17 cellular contexts compared by ENCODE assay signal in the genomic region with DNA sequence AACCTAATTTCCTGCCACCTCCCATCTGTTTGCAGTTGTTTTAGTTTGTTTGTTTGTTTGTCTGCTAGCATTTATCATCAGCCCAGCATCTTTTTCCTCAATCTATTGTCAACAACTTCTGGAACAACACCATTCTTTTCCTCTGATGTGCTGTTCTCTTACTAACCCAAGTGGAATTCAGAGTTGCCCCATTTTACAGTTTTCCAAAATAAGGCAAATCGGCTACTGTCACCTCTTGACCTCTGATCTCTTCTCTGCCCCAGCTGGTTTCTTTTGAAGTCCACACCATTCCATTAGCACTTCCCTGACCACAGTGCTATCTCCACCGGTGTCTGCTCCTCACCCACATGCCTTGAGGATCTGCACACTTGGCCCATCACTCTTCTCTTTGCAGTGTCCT.
DNase-seq lines count a peak whose midpoint lies in the region; ATAC-seq, FAIRE-seq and TF ChIP-seq lines count a peak whose summit lies in the region.
"Had no signal": no experiment of that assay in that cellular context is flagged by ENCODE, and none has a peak within 500 bp of the region (broad histone marks: within the 10 kb centered on the region; RNA-seq: fewer than 3 reads in every experiment).

No MANE protein-coding gene starts in this region.

- H3K4me3 Mint-ChIP-seq in astrocyte (ENCODE audit: unreplicated experiment) = no peak overlapping the region

- peaks cover 2% of the 10 kb centered on the region for H3K9me3 Mint-ChIP-seq in astrocyte (ENCODE audit: unreplicated experiment)

- no peak overlapping the region for H3K27ac ChIP-seq in astrocyte (ENCODE audit: low read depth, low read length)
- H3K27ac ChIP-seq: BLaER1 treated with 17β-estradiol and CSF1 and Interleukin-3, amounts not matched to agents 10 nM and 100 nM; RWPE1; SJCRH30 had no signal

- no peaks in the 10 kb centered on the region for H3K27me3 Mint-ChIP-seq in astrocyte (ENCODE audit: low read depth, unreplicated experiment)

- no peak overlapping the region for H2AFZ ChIP-seq in astrocyte (ENCODE audit: low read depth, low read length)

- peaks cover 2% of the 10 kb centered on the region for H3K36me3 Mint-ChIP-seq in astrocyte (ENCODE audit: low read depth, unreplicated experiment)

- H3K4me1 ChIP-seq in astrocyte (ENCODE audit: insufficient read depth, low read length) = no peaks in the 10 kb centered on the region
- H3K4me1 ChIP-seq: BLaER1 treated with 17β-estradiol and CSF1 and Interleukin-3, amounts not matched to agents 10 nM and 100 nM; SJCRH30 had no signal

- peak; percentile 15 for DNase-seq in GM04503 (ENCODE audit: low read depth)
- no peak for DNase-seq in astrocyte (ENCODE audit: low read depth)
- peak; percentile 36 to 47 for DNase-seq in foreskin fibroblast
- DNase-seq in cerebellar nuclear complex (lab: John Stamatoyannopoulos, UW) = no peak
- DNase-seq in C1 segment of cervical spinal cord (lab: John Stamatoyannopoulos, UW) = no peak
- no peak for DNase-seq in stimulated activated CD4-positive, alpha-beta T cell treated with anti-CD3 and anti-CD28 coated beads, Interleukin-12 subunit alpha, Interleukin-12 subunit beta, amount 100 ng/mL, for 4 hours
- DNase-seq: DMS153, Kasumi-1, NCI-H1417 treated with DMSO at 0.1 percent for 48 hours, NCI-H2029 treated with DMSO at 0.1 percent for 48 hours, NCI-H526, SJCRH30 had no signal

- no peaks in the 10 kb centered on the region for H4K20me1 ChIP-seq in astrocyte (ENCODE audit: insufficient read depth, low read length)
- H4K20me1 ChIP-seq: BLaER1 treated with 17β-estradiol and CSF1 and Interleukin-3, amounts not matched to agents 10 nM and 100 nM had no signal

- peak overlapping the region; percentile 42 for H3K27ac Mint-ChIP-seq in astrocyte (ENCODE audit: unreplicated experiment)

- H3K36me3 ChIP-seq in astrocyte (ENCODE audit: insufficient read depth, low read length) = no peaks in the 10 kb centered on the region
- H3K36me3 ChIP-seq: BLaER1 treated with 17β-estradiol and CSF1 and Interleukin-3, amounts not matched to agents 10 nM and 100 nM; SJCRH30 had no signal

- peaks cover 13% of the 10 kb centered on the region for H3K4me1 Mint-ChIP-seq in astrocyte (ENCODE audit: low read depth, unreplicated experiment)

- no peak for FAIRE-seq in astrocyte (lab: Jason Lieb, UNC)
- FAIRE-seq: G401.6, HepG2 had no signal

- H3K27me3 ChIP-seq in astrocyte (ENCODE audit: insufficient read depth, low read length) = no peaks in the 10 kb centered on the region
- H3K27me3 ChIP-seq: BLaER1 treated with 17β-estradiol and CSF1 and Interleukin-3, amounts not matched to agents 10 nM and 100 nM; SJCRH30 had no signal

- no peaks in the 10 kb centered on the region for H3K79me2 ChIP-seq in astrocyte (ENCODE audit: insufficient read depth, low read length)

- H3K9ac ChIP-seq in astrocyte (ENCODE audit: low read length) = no peak overlapping the region
- H3K9ac ChIP-seq: BLaER1 treated with 17β-estradiol and CSF1 and Interleukin-3, amounts not matched to agents 10 nM and 100 nM had no signal

- H3K4me2 ChIP-seq in astrocyte (ENCODE audit: low read length) = no peak overlapping the region
- H3K4me2 ChIP-seq: BLaER1 treated with 17β-estradiol and CSF1 and Interleukin-3, amounts not matched to agents 10 nM and 100 nM had no signal

- H3K9me3 ChIP-seq in astrocyte (ENCODE audit: insufficient read depth, low read depth, low read length) = no peaks in the 10 kb centered on the region
- H3K9me3 ChIP-seq: BLaER1 treated with 17β-estradiol and CSF1 and Interleukin-3, amounts not matched to agents 10 nM and 100 nM; SJCRH30 had no signal

- H3K4me3 ChIP-seq in astrocyte (ENCODE audit: insufficient read depth, low read depth, low read length) (no peak overlapping the region), foreskin fibroblast (ENCODE audit: low read depth in 1 of 2, low read length in 2 of 2) (no peak overlapping the region)
- H3K4me3 ChIP-seq: BLaER1 treated with 17β-estradiol and CSF1 and Interleukin-3, amounts not matched to agents 10 nM and 100 nM; SJCRH30 had no signal

- TF ChIP-seq CTCF in astrocyte (IDR thresholded peaks at IDR 0.05; ENCODE audit: insufficient read depth, low read depth, low read length) (no peak), foreskin fibroblast (IDR thresholded peaks at IDR 0.05; ENCODE audit: low read depth, low read length) (no peak)

- ATAC-seq in esophagus mucosa = no peak
- ATAC-seq: HepG2 had no signal

Comparison
In these comparisons a context has a peak if more than half of its experiments do, and no peak if none do; other contexts are left out.
1. DNase-seq: peak in GM04503 (single experiment) and foreskin fibroblast (2 of 2); none in astrocyte (single experiment), cerebellar nuclear complex (0 of 2), C1 segment of cervical spinal cord (0 of 14) and stimulated activated CD4-positive, alpha-beta T cell treated with anti-CD3 and anti-CD28 coated beads, Interleukin-12 subunit alpha, Interleukin-12 subunit beta, amount 100 ng/mL, for 4 hours (single experiment).